Comparison of ENCODE assay signal across 8 cellular contexts in the genomic region with DNA sequence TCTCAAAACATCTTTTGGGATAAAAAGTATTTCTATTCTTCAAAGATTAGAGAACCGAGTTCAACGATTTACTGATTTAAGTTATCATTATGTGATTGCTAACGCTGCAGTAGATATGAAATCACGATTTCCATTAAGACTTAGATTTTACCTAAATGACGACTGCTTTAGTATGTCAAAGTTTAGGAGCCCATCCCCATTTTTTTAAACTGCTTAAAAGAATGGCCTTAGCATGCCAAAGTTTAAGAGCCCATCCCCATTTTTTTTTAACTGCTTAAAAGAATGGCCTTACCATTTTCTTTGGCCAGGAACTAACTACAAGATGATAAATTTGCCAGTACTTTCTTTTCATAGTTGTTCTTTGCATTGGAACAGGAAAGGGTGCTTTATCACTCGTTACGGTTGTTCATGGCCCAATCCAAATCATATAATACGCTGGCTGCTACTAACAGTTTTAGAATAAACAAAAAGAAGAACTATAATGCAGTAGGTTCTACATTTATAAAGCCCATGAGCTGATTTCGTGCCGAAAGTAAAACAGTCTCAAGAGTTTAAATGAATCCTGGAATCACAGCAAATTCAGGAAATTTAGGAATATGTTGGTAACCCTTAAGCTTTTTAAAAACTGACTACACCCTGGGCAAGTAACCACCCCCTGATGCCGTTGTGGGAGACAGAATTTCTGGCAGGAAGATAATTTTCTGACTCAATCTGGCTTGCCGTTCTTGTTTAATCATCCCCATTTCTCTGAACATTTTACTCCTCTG. TPM values are rescaled to one million over a fixed set of nuclear protein-coding genes. Genes with fewer than 3 reads are reported as not detected.
DNase-seq lines count a peak whose midpoint lies in the region; ATAC-seq and TF ChIP-seq lines count a peak whose summit lies in the region.

No MANE protein-coding gene starts in this region.

- no peaks in the 10 kb centered on the region for H3K9me3 ChIP-seq in left ventricle myocardium inferior (replicated peaks)
- H3K9me3 ChIP-seq in spleen, result no peaks in the 10 kb centered on the region

- H3K36me3 ChIP-seq in H7 (replicated peaks; ENCODE audit: control insufficient read depth, insufficient read depth, low read length) (no peaks in the 10 kb centered on the region), left ventricle myocardium inferior (no peaks in the 10 kb centered on the region), spleen (no peaks in the 10 kb centered on the region)

- H3K4me3 ChIP-seq in H7 (ENCODE audit: insufficient read depth, low read depth, low read length) (peak overlapping the region; percentile 31), left ventricle myocardium inferior (peak overlapping the region; percentile 88), spleen (peak overlapping the region; percentile 75 to 96 (median 88))

- H3K4me1 ChIP-seq in left ventricle myocardium inferior (peaks cover 53% of the 10 kb centered on the region), spleen (peaks cover 0 to 37% (median 22%) of the 10 kb centered on the region in 6 donors)

- H3K9me3 Mint-ChIP-seq in activated CD4-positive, alpha-beta memory T cell treated with anti-CD3 and anti-CD28 coated beads for 36 hours, result no peaks in the 10 kb centered on the region

- peaks cover 9% of the 10 kb centered on the region for H3K4me1 Mint-ChIP-seq in activated CD4-positive, alpha-beta memory T cell treated with anti-CD3 and anti-CD28 coated beads for 36 hours (ENCODE audit: low read depth)

- WGBS in spleen, 5 donors, result 36 to 41% (median 38%) methylated on average over 12 of the region's 12 CpGs

- no peaks in the 10 kb centered on the region for H3K27me3 Mint-ChIP-seq in activated CD4-positive, alpha-beta memory T cell treated with anti-CD3 and anti-CD28 coated beads for 36 hours

- peak; percentile 62 for DNase-seq in AG08395 (ENCODE audit: low spot score)
- no peak for DNase-seq in H7
- peak; percentile 21 for DNase-seq in activated CD4-positive, alpha-beta memory T cell treated with anti-CD3 and anti-CD28 coated beads for 36 hours
- DNase-seq in left ventricle myocardium inferior, result no peak
- DNase-seq in spleen, result no peak
- no peak for DNase-seq in left colon
- no peak for DNase-seq in foreskin melanocyte

- POLR2A ChIA-PET in activated CD4-positive, alpha-beta memory T cell treated with anti-CD3 and anti-CD28 coated beads for 36 hours (lab: Charles Lee), result interaction anchor here (3.0 kb wide), 1 partner anchor 22 kb away, joined by 10 read pairs; no protein-coding TSS in a partner anchor

- peak overlapping the region; percentile 96 for H3K4me3 Mint-ChIP-seq in activated CD4-positive, alpha-beta memory T cell treated with anti-CD3 and anti-CD28 coated beads for 36 hours

- no peak for TF ChIP-seq POLR2A in spleen (IDR thresholded peaks at IDR 0.05)

- no peak for ATAC-seq in GM21360 (IDR thresholded peaks at IDR 0.05; ENCODE audit: unreplicated experiment)
- ATAC-seq in left colon, result no peak

- peak overlapping the region; percentile 94 for H3K27ac Mint-ChIP-seq in activated CD4-positive, alpha-beta memory T cell treated with anti-CD3 and anti-CD28 coated beads for 36 hours

- H3K27ac ChIP-seq in left ventricle myocardium inferior (replicated peaks) (peak overlapping the region; percentile 100), spleen (peak overlapping the region; percentile 99 to 100 (median 100))

- TF ChIP-seq CTCF in left ventricle myocardium inferior (IDR thresholded peaks at IDR 0.05; ENCODE audit: borderline replicate concordance) (no peak), spleen (IDR thresholded peaks at IDR 0.05 in 8 of 11, conservative IDR thresholded peaks at IDR 0.05 in 3 of 11) (no peak)

- CTCF ChIA-PET in activated CD4-positive, alpha-beta memory T cell treated with anti-CD3 and anti-CD28 coated beads for 36 hours (lab: Charles Lee), result interaction anchor here (0.6 to 4.9 kb wide), 5 partner anchors 22 to 440 kb away, joined by 3 to 38 read pairs (median 3); no protein-coding TSS in a partner anchor

- H3K27me3 ChIP-seq in H7 (ENCODE audit: control insufficient read depth, insufficient read depth, low read length) (no peaks in the 10 kb centered on the region), left ventricle myocardium inferior (ENCODE audit: low read depth) (no peaks in the 10 kb centered on the region), spleen (replicated peaks in 1 of 7) (no peaks in the 10 kb centered on the region)

- peaks cover 15% of the 10 kb centered on the region for H3K36me3 Mint-ChIP-seq in activated CD4-positive, alpha-beta memory T cell treated with anti-CD3 and anti-CD28 coated beads for 36 hours

- intact Hi-C loops in activated CD4-positive, alpha-beta memory T cell treated with anti-CD3 and anti-CD28 coated beads for 36 hours (cut with micrococcal nuclease), result loop anchor here (10.0 kb wide), 1 partner anchor 432 kb away; the partner anchor contains the start of gene PFN2
- intact Hi-C loops in left ventricle myocardium inferior (cut with micrococcal nuclease) (no loop called here), spleen (cut with DNase I; ENCODE audit: low total_unique reads) (no loop called here), left colon (cut with DNase I, micrococcal nuclease) (no loop called here)

RNA-seq across cellular contexts. Expression of gene TSC22D2, which starts 0.9 kb away (rescaled TPM):
- total RNA-seq in H7 (2014; rRNA removed; shearing (Covaris generic)), result 5.8 and 6.1 TPM in 2 replicates
- 10 to 100 TPM; 12.3 to 13.7 TPM for total RNA-seq in activated CD4-positive, alpha-beta memory T cell treated with anti-CD3 and anti-CD28 coated beads for 36 hours
- total RNA-seq in left ventricle myocardium inferior (21.9 TPM), spleen (10 to 100 TPM; 19.8 to 34.8 (median 28.7) TPM), left colon (10 to 100 TPM; 22.4 to 28.3 TPM)
- polyA plus RNA-seq in spleen, result 10 to 100 TPM in 1 of 3 donors, 1 to 10 TPM in 2; 8.4 to 10.3 (median 9.8) TPM

Comparison
In these comparisons a context has a peak if more than half of its experiments do, and no peak if none do; other contexts are left out.
1. DNase-seq: peak in AG08395 (single experiment) and activated CD4-positive, alpha-beta memory T cell treated with anti-CD3 and anti-CD28 coated beads for 36 hours (single experiment); none in H7 (single experiment), left ventricle myocardium inferior (single experiment), spleen (single experiment), left colon (0 of 2) and foreskin melanocyte (single experiment).
2. H3K4me3 ChIP-seq: peak in every context shown above with its lines; median percentile 88 in left ventricle myocardium inferior; 88 in spleen; 31 in H7.